2 cellular contexts compared by ENCODE assay signal in genomic region chr1:165882168-165882837, GRCh38.
TF ChIP-seq lines count a peak whose summit lies in the region.

No MANE protein-coding gene starts in this region.

TF ChIP-seq in HepG2, 621 proteins besides CTCF, POLR2A, EP300 and RAD21:
- TF ChIP-seq STAG1 (CRISPR knock-in tag; IDR thresholded peaks at IDR 0.05) (0 out of 2 replicates have a peak, but pooled peaks have one; percentile 16), MEIS1 (CRISPR knock-in tag; IDR thresholded peaks at IDR 0.05; ENCODE audit: borderline replicate concordance) (no peak)

TF ChIP-seq in GM12878, 131 proteins besides CTCF, POLR2A, EP300 and RAD21:
- TF ChIP-seq HCFC1 (IDR thresholded peaks at IDR 0.05; ENCODE audit: low read length) (no peak), NRF1 (conservative IDR thresholded peaks at IDR 0.05; ENCODE audit: low read depth, low read length) (no peak), BHLHE40 (IDR thresholded peaks at IDR 0.05; ENCODE audit: borderline replicate concordance in 1 of 2, low read depth in 2 of 2, low read length in 1 of 2) (0 out of 4 replicates have a peak, but pooled peaks of 1 of the 2 experiments have one; percentile 7), POU2F2 (IDR thresholded peaks at IDR 0.05; ENCODE audit: borderline replicate concordance, low read depth, low read length) (no peak), ZNF24 (IDR thresholded peaks at IDR 0.05) (0 out of 2 replicates have a peak, but pooled peaks have one; percentile 28), RUNX3 (IDR thresholded peaks at IDR 0.05; ENCODE audit: low read length) (peak; percentile 30; the same call in 1 of the 2 replicates), FOXK2 (IDR thresholded peaks at IDR 0.05) (no peak), IKZF1 (conservative IDR thresholded peaks at IDR 0.05) (peak; percentile 35; the same call in 1 of the 2 replicates), MTA2 (IDR thresholded peaks at IDR 0.05; ENCODE audit: low read depth) (peak; percentile 45; the same call in 1 of the 2 replicates), BMI1 (IDR thresholded peaks at IDR 0.05; ENCODE audit: borderline replicate concordance) (no peak), IKZF2 (IDR thresholded peaks at IDR 0.05) (peak; percentile 56 to 64)
